In the genomic region with DNA sequence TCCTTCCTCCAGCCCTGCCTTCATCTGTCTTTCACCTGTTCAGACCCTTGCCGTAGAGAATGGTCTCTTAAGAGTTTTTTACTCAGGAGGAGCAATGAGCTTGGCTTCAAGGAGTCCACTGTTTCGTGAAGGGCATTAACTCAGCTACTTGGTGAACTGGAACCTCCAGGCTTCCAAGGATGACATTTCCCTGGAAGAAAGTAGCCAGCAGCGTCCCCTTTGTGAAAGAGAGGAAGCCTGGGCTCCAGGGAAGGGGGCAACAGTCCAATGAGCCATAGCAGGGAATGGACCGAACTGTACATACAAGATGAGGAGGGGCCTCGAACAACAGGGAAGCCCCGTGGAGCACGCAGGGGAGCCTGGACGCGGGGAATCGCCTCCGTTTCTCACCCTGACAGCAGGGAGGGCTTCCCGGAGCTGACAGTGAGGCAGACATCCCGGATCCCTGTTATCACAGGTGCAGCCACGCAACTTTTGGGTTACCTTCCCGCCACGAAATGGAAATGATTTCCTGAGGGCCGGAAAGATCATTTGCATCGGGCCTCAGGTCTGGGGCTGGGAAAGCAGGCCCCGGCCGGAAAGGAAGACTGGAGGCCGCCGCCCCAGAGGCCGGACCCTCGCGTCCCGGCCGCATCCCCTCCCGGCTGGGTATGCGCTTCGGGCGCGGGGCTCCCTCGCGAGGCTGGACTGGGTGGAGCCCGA, we compare ENCODE assay signal across 10 cellular contexts. TPM values are rescaled to one million over a fixed set of nuclear protein-coding genes. Genes with fewer than 3 reads are reported as not detected.
A peak's percentile ranks its signal among the peaks of the same experiment; 100 is the strongest.
DNase-seq lines count a peak whose midpoint lies in the region; ATAC-seq, FAIRE-seq and TF ChIP-seq lines count a peak whose summit lies in the region.
"Had no signal": no experiment of that assay in that cellular context is flagged by ENCODE, and none has a peak within 500 bp of the region (broad histone marks: within the 10 kb centered on the region; RNA-seq: fewer than 3 reads in every experiment).

No MANE protein-coding gene starts in this region.

- H3K9me3 ChIP-seq in GM12878 (replicated peaks; ENCODE audit: control insufficient read depth, insufficient read depth, low read length) (no peaks in the 10 kb centered on the region), lung (ENCODE audit: control insufficient read depth in 2 of 2, insufficient read depth in 1 of 2, low read length in 1 of 2) (no peaks in the 10 kb centered on the region), thymus (ENCODE audit: control insufficient read depth) (no peaks in the 10 kb centered on the region)

- peaks cover 29% of the 10 kb centered on the region for H3K4me1 Mint-ChIP-seq in activated T-cell treated with anti-CD3 and anti-CD28 coated beads, Interleukin-2, amount 50 U/mL, for 24 hours (ENCODE audit: low read depth)

- SMC1A ChIA-PET in GM12878 (lab: Charles Lee; ENCODE audit: uncharacterized antibody, unreplicated experiment): interaction anchor here (0.9 to 2.2 kb wide), 5 partner anchors 12 to 48 kb away, joined by 3 to 7 read pairs (median 3); no protein-coding TSS in a partner anchor

- no peak overlapping the region for H3K9ac ChIP-seq in GM12878 (ENCODE audit: control insufficient read depth, insufficient read depth, low read length)

- no peak overlapping the region for H3K27ac Mint-ChIP-seq in activated T-cell treated with anti-CD3 and anti-CD28 coated beads, Interleukin-2, amount 50 U/mL, for 24 hours

- WGBS in GM12878 (ENCODE audit: insufficient coverage, insufficient replicate concordance, low lambda C conversion rate, missing lambda C conversion rate): 18% methylated on average over 35 of the region's 35 CpGs
- 23 to 32% methylated on average over 34 to 35 of the region's 35 CpGs for WGBS in lung, 2 donors
- WGBS in thymus: 43% methylated on average over 35 of the region's 35 CpGs

- H3K27me3 Mint-ChIP-seq in activated T-cell treated with anti-CD3 and anti-CD28 coated beads, Interleukin-2, amount 50 U/mL, for 24 hours: peaks cover 12% of the 10 kb centered on the region

- no peaks in the 10 kb centered on the region for H4K20me1 ChIP-seq in GM12878 (ENCODE audit: control insufficient read depth, insufficient read depth)

- RAD21 ChIA-PET in GM12878 (lab: Charles Lee; ENCODE audit: unreplicated experiment): interaction anchor here (0.6 to 5.0 kb wide), 12 partner anchors 15 to 278 kb away, joined by 3 to 41 read pairs (median 4); a partner anchor contains a TSS

- ATAC-seq in GM12878 (no peak), lung (ENCODE audit: insufficient read depth, low FRiP score) (no peak), HG02938 (IDR thresholded peaks at IDR 0.05; ENCODE audit: unreplicated experiment) (no peak)

- POLR2A ChIA-PET in GM12878 (lab: Charles Lee): interaction anchor here (0.5 to 5.0 kb wide), 7 partner anchors 16 to 335 kb away, joined by 3 to 39 read pairs (median 4); a partner anchor contains a TSS

- in situ Hi-C loops in GM12878 (cut with MboI): no loop called here

- TF ChIP-seq EP300 in GM12878 (IDR thresholded peaks at IDR 0.05; ENCODE audit: borderline replicate concordance in 1 of 2, control insufficient read depth in 1 of 2, low read depth in 2 of 2, low read length in 2 of 2): no peak

- H3K79me2 ChIP-seq in GM12878 (ENCODE audit: control insufficient read depth, insufficient read depth, low read length): no peaks in the 10 kb centered on the region

- H3K4me3 Mint-ChIP-seq in activated T-cell treated with anti-CD3 and anti-CD28 coated beads, Interleukin-2, amount 50 U/mL, for 24 hours: peak overlapping the region; percentile 68

- H3K27me3 ChIP-seq in GM12878 (replicated peaks in 1 of 2; ENCODE audit: control insufficient read depth in 2 of 2, insufficient read depth in 2 of 2, low read length in 1 of 2) (peaks cover 1 to 3% of the 10 kb centered on the region in 2 experiments; a peak in 1 of 4 replicates), lung (ENCODE audit: control insufficient read depth, insufficient read depth) (no peaks in the 10 kb centered on the region), thymus (ENCODE audit: control insufficient read depth, insufficient read depth) (peaks cover 24% of the 10 kb centered on the region)

- TF ChIP-seq RAD21 in GM12878 (IDR thresholded peaks at IDR 0.05; ENCODE audit: insufficient read depth, low read depth, low read length): no peak

- H3K27ac ChIP-seq in GM12878 (ENCODE audit: control insufficient read depth, insufficient read depth) (no peak overlapping the region), lung (ENCODE audit: low read depth in 1 of 2, low read length in 1 of 2) (peak overlapping the region in 1 of 2 donors; percentile 66), thymus (ENCODE audit: low read depth) (peak overlapping the region; percentile 47)

- H3K9me3 Mint-ChIP-seq in activated T-cell treated with anti-CD3 and anti-CD28 coated beads, Interleukin-2, amount 50 U/mL, for 24 hours: no peaks in the 10 kb centered on the region

- H3K4me3 ChIP-seq in GM12878 (peak overlapping the region; percentile 75; the same call in 1 of the 2 replicates), lung (peak overlapping the region; percentile 30), thymus (ENCODE audit: low read length) (peak overlapping the region; percentile 50)

- DNase-seq in activated T-cell treated with anti-CD3 and anti-CD28 coated beads, Interleukin-2, amount 50 U/mL, for 24 hours: no peak
- no peak for DNase-seq in activated T-cell treated with anti-CD3 and anti-CD28 coated beads, Interleukin-2, amount 50 U/mL, for 1 hour
- DNase-seq in GM12878 (ENCODE audit: low read depth, low spot score): no peak
- no peak for DNase-seq in lung (ENCODE audit: low spot score)
- DNase-seq in D721Med (ENCODE audit: insufficient read length, low spot score): no peak
- no peak for DNase-seq in NCI-H1930 (lab: John Stamatoyannopoulos, UW)

- BruUV-seq in GM12878 (replicated peaks; lab: Mats Ljungman, UMichigan): no TSS peak

- peak overlapping the region; percentile 98; the same call in 1 of the 2 replicates for H3K4me2 ChIP-seq in GM12878 (ENCODE audit: control insufficient read depth, insufficient read depth)

- no peaks in the 10 kb centered on the region for H3K36me3 Mint-ChIP-seq in activated T-cell treated with anti-CD3 and anti-CD28 coated beads, Interleukin-2, amount 50 U/mL, for 24 hours (ENCODE audit: low read depth)

- TF ChIP-seq POLR2A in GM12878 (IDR thresholded peaks at IDR 0.05; ENCODE audit: low read depth, low read length): no peak

- peak overlapping the region; percentile 86 for H2AFZ ChIP-seq in GM12878 (ENCODE audit: control insufficient read depth, low read depth, low read length)

- FAIRE-seq in GM12878 (lab: Jason Lieb, UNC) (no peak), D721Med (lab: Jason Lieb, UNC) (no peak)

- peaks cover 26% of the 10 kb centered on the region for H3K4me1 ChIP-seq in GM12878 (ENCODE audit: control insufficient read depth, insufficient read depth, low read length)
- peaks cover 0 to 5% of the 10 kb centered on the region in 2 donors for H3K4me1 ChIP-seq in lung (ENCODE audit: control insufficient read depth in 2 of 2, insufficient read depth in 2 of 2, low read length in 2 of 2)
- peaks cover 18% of the 10 kb centered on the region for H3K4me1 ChIP-seq in thymus (ENCODE audit: control insufficient read depth, insufficient read depth, low read length)

- intact Hi-C loops in GM12878 (cut with micrococcal nuclease; ENCODE audit: unreplicated experiment): loop anchor here (10.0 kb wide), 1 partner anchor 271 kb away; a partner anchor contains a TSS

- CTCF ChIA-PET in GM12878 (lab: Yijun Ruan, JAX): interaction anchor here (1.5 to 8.8 kb wide), 4 partner anchors 15 to 61 kb away, joined by 3 to 140 read pairs (median 20); a partner anchor contains a TSS

- H3K36me3 ChIP-seq in GM12878 (ENCODE audit: control insufficient read depth in 2 of 2, insufficient read depth in 2 of 2, low read length in 1 of 2) (no peaks in the 10 kb centered on the region), lung (ENCODE audit: control insufficient read depth in 2 of 2, insufficient read depth in 2 of 2, low read length in 2 of 2) (no peaks in the 10 kb centered on the region), thymus (ENCODE audit: control insufficient read depth, insufficient read depth) (no peaks in the 10 kb centered on the region)

- TF ChIP-seq CTCF in GM12878 (IDR thresholded peaks at IDR 0.05 in 2 of 3, conservative IDR thresholded peaks at IDR 0.05 in 1 of 3; ENCODE audit: control insufficient read depth in 2 of 3, extremely low read depth in 1 of 3, insufficient read depth in 1 of 3, low read depth in 3 of 3, low read length in 3 of 3) (no peak), lung (IDR thresholded peaks at IDR 0.05; ENCODE audit: control extremely low read depth, extremely low read depth) (no peak), D721Med (IDR thresholded peaks at IDR 0.05; ENCODE audit: insufficient read depth, missing control alignments) (no peak)

RNA-seq across cellular contexts. Expression of a gene that starts 0.5 kb away (rescaled TPM):
- total RNA-seq in GM12878 (2013; cell fraction: nucleolus; rRNA removed): 46.9 and 54.3 TPM in 2 replicates
- total RNA-seq in GM12878 (2014; rRNA removed): 18.8 and 18.9 TPM in 2 replicates
- 6.4 and 7.8 TPM in 2 replicates for total RNA-seq in GM12878 (2014; rRNA removed; fragmentation: Illumina TruSeq; extraction: Trizol)
- total RNA-seq in GM12878 (2021): 26.6 and 28.6 TPM in 2 replicates
- polyA plus RNA-seq in GM12878 (2011; ENCODE audit: low read depth): 3.1 TPM
- polyA plus RNA-seq in GM12878 (2011; rRNA removed): 4.8 and 8.2 TPM in 2 replicates
- polyA plus RNA-seq in GM12878 (2011; cell fraction: cytosol; rRNA removed): 17.8 and 26.2 TPM in 2 replicates
- 40.2 and 41.5 TPM in 2 replicates for polyA plus RNA-seq in GM12878 (2011; cell fraction: nucleus; rRNA removed)
- 8.4 and 9.5 TPM in 2 replicates for polyA plus RNA-seq in GM12878 (2012)
- 11.0 and 12.4 TPM in 2 replicates for polyA plus RNA-seq in GM12878 (2014; fragmentation: Illumina TruSeq; extraction: Trizol)
- polyA plus RNA-seq in GM12878 (2014; fragmentation: Nextera tagmentation; extraction: Ambion mirVana): 1 to 10 TPM; 3.5 to 4.0 TPM
- polyA plus RNA-seq in GM12878 (2014; rRNA removed): 10.4 and 14.3 TPM in 2 replicates
- 10 to 100 TPM; 10.1 to 12.1 TPM for polyA plus RNA-seq in GM12878 (2016; fragmentation: Nextera tagmentation; extraction: Ambion mirVana)
- polyA minus RNA-seq in GM12878 (2011; rRNA and poly(A)+ RNA removed): 9.4 and 13.9 TPM in 2 replicates
- 7.1 and 13.0 TPM in 2 replicates for polyA minus RNA-seq in GM12878 (2011; cell fraction: cytosol; rRNA and poly(A)+ RNA removed)
- 11.2 and 12.2 TPM in 2 replicates for polyA minus RNA-seq in GM12878 (2011; cell fraction: nucleus; rRNA and poly(A)+ RNA removed)
- 100 to 1,000 TPM; 118 to 136 TPM for total RNA-seq in lung
- 10 to 100 TPM; 47.1 to 82.1 TPM for polyA plus RNA-seq in lung
- 33.8 TPM for polyA plus RNA-seq in thymus

RNA-seq across cellular contexts. Expression of a gene that starts 14.8 kb away (rescaled TPM):
- total RNA-seq in GM12878 (2013; cell fraction: nucleolus; rRNA removed): not detected in 2 replicates
- not detected in 2 replicates for total RNA-seq in GM12878 (2014; rRNA removed)
- not detected in 2 replicates for total RNA-seq in GM12878 (2014; rRNA removed; fragmentation: Illumina TruSeq; extraction: Trizol)
- total RNA-seq in GM12878 (2021): not detected in 2 replicates
- polyA plus RNA-seq in GM12878 (2011; ENCODE audit: low read depth): not detected
- 0.10 TPM in 1 of 2 replicates, not detected in the other for polyA plus RNA-seq in GM12878 (2011; rRNA removed)
- not detected in 2 replicates for polyA plus RNA-seq in GM12878 (2011; cell fraction: cytosol; rRNA removed)
- polyA plus RNA-seq in GM12878 (2011; cell fraction: nucleus; rRNA removed): not detected in 2 replicates
- not detected in 2 replicates for polyA plus RNA-seq in GM12878 (2012)
- not detected in 2 replicates for polyA plus RNA-seq in GM12878 (2014; fragmentation: Illumina TruSeq; extraction: Trizol)
- polyA plus RNA-seq in GM12878 (2014; fragmentation: Nextera tagmentation; extraction: Ambion mirVana): not detected
- polyA plus RNA-seq in GM12878 (2014; rRNA removed): not detected in 2 replicates
- polyA plus RNA-seq in GM12878 (2016; fragmentation: Nextera tagmentation; extraction: Ambion mirVana): not detected
- polyA minus RNA-seq in GM12878 (2011; rRNA and poly(A)+ RNA removed): not detected in 2 replicates
- not detected in 2 replicates for polyA minus RNA-seq in GM12878 (2011; cell fraction: cytosol; rRNA and poly(A)+ RNA removed)
- polyA minus RNA-seq in GM12878 (2011; cell fraction: nucleus; rRNA and poly(A)+ RNA removed): not detected in 2 replicates
- total RNA-seq in lung: not detected
- under 1 TPM in 1 of 2 donors, not detected in 1; 0.22 TPM for polyA plus RNA-seq in lung
- polyA plus RNA-seq in thymus: 1.2 TPM
- total RNA-seq: dermis microvascular lymphatic vessel endothelial cell, NCI-H460 had no signal

RNA-seq across cellular contexts. Expression of a gene that starts 30.7 kb away (rescaled TPM):
- total RNA-seq in GM12878 (2013; cell fraction: nucleolus; rRNA removed): 35.3 and 37.1 TPM in 2 replicates
- total RNA-seq in GM12878 (2014; rRNA removed) (11.5 and 13.0 TPM in 2 replicates), GM12878 (2014; rRNA removed; fragmentation: Illumina TruSeq; extraction: Trizol) (6.9 and 7.3 TPM in 2 replicates), GM12878 (2021) (13.3 and 15.0 TPM in 2 replicates), lung (1 to 10 TPM; 2.1 to 8.5 TPM)
- 4.9 TPM for polyA plus RNA-seq in GM12878 (2011; ENCODE audit: low read depth)
- polyA plus RNA-seq in GM12878 (2011; rRNA removed) (30.2 and 39.3 TPM in 2 replicates), GM12878 (2014; fragmentation: Illumina TruSeq; extraction: Trizol) (7.6 and 7.8 TPM in 2 replicates), GM12878 (2014; fragmentation: Nextera tagmentation; extraction: Ambion mirVana) (1 to 10 TPM in 1 of 2 experiments, under 1 TPM in 1; 0.24 to 1.3 TPM), GM12878 (2014; rRNA removed) (15.7 and 16.5 TPM in 2 replicates), GM12878 (2016; fragmentation: Nextera tagmentation; extraction: Ambion mirVana) (10 to 100 TPM in 1 of 2 experiments, 1 to 10 TPM in 1; 8.2 to 10.5 TPM), lung (1 to 10 TPM; 3.2 to 5.3 TPM), thymus (15.3 TPM)
- 39.3 and 50.0 TPM in 2 replicates for polyA plus RNA-seq in GM12878 (2011; cell fraction: cytosol; rRNA removed)
- polyA plus RNA-seq in GM12878 (2011; cell fraction: nucleus; rRNA removed): 30.7 and 31.8 TPM in 2 replicates
- polyA plus RNA-seq in GM12878 (2012): 8.8 and 14.8 TPM in 2 replicates
- 17.9 and 35.2 TPM in 2 replicates for polyA minus RNA-seq in GM12878 (2011; rRNA and poly(A)+ RNA removed)
- polyA minus RNA-seq in GM12878 (2011; cell fraction: cytosol; rRNA and poly(A)+ RNA removed): 13.5 and 20.2 TPM in 2 replicates
- polyA minus RNA-seq in GM12878 (2011; cell fraction: nucleus; rRNA and poly(A)+ RNA removed): 21.9 and 25.2 TPM in 2 replicates

RNA-seq across cellular contexts. Expression of a gene that starts 36.1 kb away (rescaled TPM):
- 49.9 and 53.9 TPM in 2 replicates for total RNA-seq in GM12878 (2013; cell fraction: nucleolus; rRNA removed)
- total RNA-seq in GM12878 (2014; rRNA removed): 39.2 and 42.8 TPM in 2 replicates
- 43.4 and 51.1 TPM in 2 replicates for total RNA-seq in GM12878 (2014; rRNA removed; fragmentation: Illumina TruSeq; extraction: Trizol)
- 39.3 and 43.5 TPM in 2 replicates for total RNA-seq in GM12878 (2021)
- 16.0 TPM for polyA plus RNA-seq in GM12878 (2011; ENCODE audit: low read depth)
- 34.0 and 39.9 TPM in 2 replicates for polyA plus RNA-seq in GM12878 (2011; rRNA removed)
- polyA plus RNA-seq in GM12878 (2011; cell fraction: cytosol; rRNA removed): 41.5 and 71.0 TPM in 2 replicates
- polyA plus RNA-seq in GM12878 (2011; cell fraction: nucleus; rRNA removed): 55.1 and 65.9 TPM in 2 replicates
- polyA plus RNA-seq in GM12878 (2012): 25.8 and 27.8 TPM in 2 replicates
- 52.7 and 62.8 TPM in 2 replicates for polyA plus RNA-seq in GM12878 (2014; fragmentation: Illumina TruSeq; extraction: Trizol)
- polyA plus RNA-seq in GM12878 (2014; fragmentation: Nextera tagmentation; extraction: Ambion mirVana): 10 to 100 TPM in 1 of 2 experiments, 1 to 10 TPM in 1; 6.1 to 11.5 TPM
- polyA plus RNA-seq in GM12878 (2014; rRNA removed): 50.2 and 61.0 TPM in 2 replicates
- polyA plus RNA-seq in GM12878 (2016; fragmentation: Nextera tagmentation; extraction: Ambion mirVana): 10 to 100 TPM; 48.0 to 55.7 TPM
- polyA minus RNA-seq in GM12878 (2011; rRNA and poly(A)+ RNA removed): 20.0 and 29.1 TPM in 2 replicates
- polyA minus RNA-seq in GM12878 (2011; cell fraction: cytosol; rRNA and poly(A)+ RNA removed): 11.4 and 12.1 TPM in 2 replicates
- 8.7 and 14.6 TPM in 2 replicates for polyA minus RNA-seq in GM12878 (2011; cell fraction: nucleus; rRNA and poly(A)+ RNA removed)
- total RNA-seq in lung: 10 to 100 TPM; 36.5 to 39.8 TPM
- polyA plus RNA-seq in lung: 10 to 100 TPM; 48.3 to 76.5 TPM
- 62.9 TPM for polyA plus RNA-seq in thymus

RNA-seq across cellular contexts. Expression of a gene that starts 36.4 kb away (rescaled TPM):
- 61.9 and 67.4 TPM in 2 replicates for total RNA-seq in GM12878 (2013; cell fraction: nucleolus; rRNA removed)
- total RNA-seq in GM12878 (2014; rRNA removed) (16.8 and 20.2 TPM in 2 replicates), GM12878 (2014; rRNA removed; fragmentation: Illumina TruSeq; extraction: Trizol) (11.5 and 12.4 TPM in 2 replicates), GM12878 (2021) (14.9 and 17.1 TPM in 2 replicates), lung (10 to 100 TPM; 23.0 to 25.0 TPM)
- polyA plus RNA-seq in GM12878 (2011; ENCODE audit: low read depth): 10.3 TPM
- polyA plus RNA-seq in GM12878 (2011; rRNA removed) (23.7 and 36.3 TPM in 2 replicates), GM12878 (2014; fragmentation: Illumina TruSeq; extraction: Trizol) (22.2 and 27.3 TPM in 2 replicates), GM12878 (2014; fragmentation: Nextera tagmentation; extraction: Ambion mirVana) (1 to 10 TPM; 1.7 to 4.4 TPM), GM12878 (2014; rRNA removed) (27.1 and 30.7 TPM in 2 replicates), GM12878 (2016; fragmentation: Nextera tagmentation; extraction: Ambion mirVana) (10 to 100 TPM; 16.0 to 17.2 TPM), lung (10 to 100 TPM; 17.3 to 19.4 TPM), thymus (43.5 TPM)
- polyA plus RNA-seq in GM12878 (2011; cell fraction: cytosol; rRNA removed): 48.4 and 52.3 TPM in 2 replicates
- 147 and 170 TPM in 2 replicates for polyA plus RNA-seq in GM12878 (2011; cell fraction: nucleus; rRNA removed)
- 18.4 and 19.2 TPM in 2 replicates for polyA plus RNA-seq in GM12878 (2012)
- polyA minus RNA-seq in GM12878 (2011; rRNA and poly(A)+ RNA removed): 31.0 and 42.7 TPM in 2 replicates
- polyA minus RNA-seq in GM12878 (2011; cell fraction: cytosol; rRNA and poly(A)+ RNA removed): 9.1 and 18.2 TPM in 2 replicates
- 26.5 and 36.1 TPM in 2 replicates for polyA minus RNA-seq in GM12878 (2011; cell fraction: nucleus; rRNA and poly(A)+ RNA removed)
